ENCODE assay signal across 15 cellular contexts in the genomic region with DNA sequence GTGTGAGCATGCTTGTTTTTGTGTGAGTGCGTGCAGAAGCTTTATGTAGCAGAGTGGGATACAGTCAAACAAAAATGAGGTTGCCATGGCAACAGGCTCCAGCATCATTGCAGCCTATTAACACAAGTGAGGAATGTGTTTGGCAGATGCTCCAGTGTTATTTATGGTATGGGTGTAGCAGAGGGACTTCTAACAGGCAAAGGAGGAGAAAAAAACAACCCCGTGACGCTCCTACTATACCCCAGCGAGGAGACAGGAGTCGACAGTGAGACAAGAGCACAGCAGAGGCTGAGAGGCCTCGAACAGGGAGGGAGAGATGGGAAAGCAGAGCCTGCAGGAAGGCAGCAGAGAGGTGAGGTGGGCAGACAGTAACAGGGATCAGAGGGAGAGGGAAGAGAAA. TPM values are rescaled to one million over a fixed set of nuclear protein-coding genes. Genes with fewer than 3 reads are reported as not detected.
A peak's percentile ranks its signal among the peaks of the same experiment; 100 is the strongest.
DNase-seq lines count a peak whose midpoint lies in the region; ATAC-seq lines count a peak whose summit lies in the region.
"Had no signal": no experiment of that assay in that cellular context is flagged by ENCODE, and none has a peak within 500 bp of the region (broad histone marks: within the 10 kb centered on the region; RNA-seq: fewer than 3 reads in every experiment).

No MANE protein-coding gene starts in this region.

- DNase-seq in NCI-H2196 (lab: John Stamatoyannopoulos, UW; ENCODE audit: unreplicated experiment) (peak; percentile 20), NCI-H2196 treated with DMSO at 0.1 percent for 48 hours (lab: John Stamatoyannopoulos, UW; ENCODE audit: unreplicated experiment) (no peak), cerebellar cortex (ENCODE audit: low spot score) (peak; percentile 79), left kidney (ENCODE audit: low read depth, low spot score) (peak; percentile 59), dermis blood vessel endothelial cell (no peak)
- DNase-seq: activated CD4-positive, alpha-beta T cell treated with anti-CD3 and anti-CD28 coated beads for 4 hours; Caco-2; KG1; NCI-H226; uterus had no signal

- ATAC-seq in HG02885 (IDR thresholded peaks at IDR 0.05; ENCODE audit: poor library complexity, unreplicated experiment): no peak
- ATAC-seq in activated CD4-positive, CD25-positive, alpha-beta regulatory T cell treated with anti-CD3 and anti-CD28 coated beads, Interleukin-2, amount 50 U/mL, for 24 hours: no peak
- ATAC-seq: Panc1 had no signal

- H3K27ac ChIP-seq in temporal lobe (ENCODE audit: low read depth, low read length): peak overlapping the region; percentile 99
- H3K27ac ChIP-seq: uterus had no signal

RNA-seq across cellular contexts. Expression of gene ADCY5, which starts 4.9 kb away (rescaled TPM):
- total RNA-seq in temporal lobe: 22.1 TPM
- 0.17 and 1.3 TPM in 2 replicates for total RNA-seq in dermis blood vessel endothelial cell
- total RNA-seq: activated T-helper 1 cell treated with anti-CD3 and anti-CD28 coated beads, Interleukin-12 subunit alpha, Interleukin-12 subunit beta, Interleukin-2, Interleukin-4 antibody, amounts not matched to agents 30 ng/mL and 10 ng/mL and 1 ng/mL, durations not matched to agents 14 hours and 24 hours and 36 hours had no signal

Comparison
In these comparisons a context has a peak if more than half of its experiments do, and no peak if none do; other contexts are left out.
1. DNase-seq: peak in NCI-H2196 (single experiment), cerebellar cortex (single experiment) and left kidney (single experiment); none in NCI-H2196 treated with DMSO at 0.1 percent for 48 hours (single experiment) and dermis blood vessel endothelial cell (single experiment).